Comparison of ENCODE assay signal across 9 cellular contexts in genomic region chr12:26239508-26240328, GRCh38. TPM values are rescaled to one million over a fixed set of nuclear protein-coding genes. Genes with fewer than 3 reads are reported as not detected.
DNase-seq lines count a peak whose midpoint lies in the region; TF ChIP-seq lines count a peak whose summit lies in the region.
"Had no signal": no experiment of that assay in that cellular context is flagged by ENCODE, and none has a peak within 500 bp of the region (broad histone marks: within the 10 kb centered on the region; RNA-seq: fewer than 3 reads in every experiment).

No MANE protein-coding gene starts in this region.

- H3K9me3 ChIP-seq in SJCRH30 (replicated peaks), result no peaks in the 10 kb centered on the region

- no peak for TF ChIP-seq CTCF in fibroblast of villous mesenchyme (IDR thresholded peaks at IDR 0.05; ENCODE audit: insufficient read depth, low read depth, low read length)

- no peaks in the 10 kb centered on the region for H3K27me3 ChIP-seq in SJCRH30
- H3K27me3 ChIP-seq: hepatocyte had no signal

- DNase-seq in ELR (ENCODE audit: low read depth) (peak; percentile 81), SJCRH30 (peak; percentile 57 to 66), fibroblast of villous mesenchyme (ENCODE audit: low read depth) (peak; percentile 77), putamen (ENCODE audit: low spot score) (peak; percentile 87), GM19238 (ENCODE audit: insufficient read length, low spot score) (no peak), NOMO-1 treated with DMSO at 0.1 percent for 48 hours (lab: John Stamatoyannopoulos, UW; ENCODE audit: unreplicated experiment) (no peak), NCI-H128 (lab: John Stamatoyannopoulos, UW; ENCODE audit: unreplicated experiment) (no peak)
- DNase-seq in central memory CD4-positive, alpha-beta T cell, result no peak

- H3K27ac ChIP-seq in SJCRH30, result peak overlapping the region; percentile 9; the same call in 1 of the 2 replicates
- H3K27ac ChIP-seq: hepatocyte had no signal

- H3K36me3 ChIP-seq in SJCRH30, result no peaks in the 10 kb centered on the region

- no peaks in the 10 kb centered on the region; the same call in 1 of the 2 replicates for H3K4me1 ChIP-seq in SJCRH30

- no peak overlapping the region for H3K4me3 ChIP-seq in SJCRH30
- H3K4me3 ChIP-seq in fibroblast of villous mesenchyme (ENCODE audit: low read depth, low read length), result no peak overlapping the region
- H3K4me3 ChIP-seq: hepatocyte had no signal

RNA-seq across cellular contexts. Expression of gene SSPN, which starts 44.3 kb away (rescaled TPM):
- 2.8 and 4.0 TPM in 2 replicates for total RNA-seq in SJCRH30 (2014; rRNA removed; shearing (Covaris generic))
- total RNA-seq in fibroblast of villous mesenchyme, result 11.6 and 22.0 TPM in 2 replicates

Comparison
In these comparisons a context has a peak if more than half of its experiments do, and no peak if none do; other contexts are left out.
1. DNase-seq: peak in ELR (single experiment), SJCRH30 (2 of 2), fibroblast of villous mesenchyme (single experiment) and putamen (single experiment); none in central memory CD4-positive, alpha-beta T cell (single experiment), GM19238 (single experiment), NOMO-1 treated with DMSO at 0.1 percent for 48 hours (single experiment) and NCI-H128 (single experiment).